In genomic region chr2:151766421-151767153, GRCh38 we compare ENCODE assay signal across 8 cellular contexts. TPM values are rescaled to one million over a fixed set of nuclear protein-coding genes. Genes with fewer than 3 reads are reported as not detected.
DNase-seq lines count a peak whose midpoint lies in the region; ATAC-seq and TF ChIP-seq lines count a peak whose summit lies in the region.

No MANE protein-coding gene starts in this region.

- no peak overlapping the region for H3K4me3 Mint-ChIP-seq in activated T-cell treated with anti-CD3 and anti-CD28 coated beads, Interleukin-2, amount 50 U/mL, for 4 hours

- H3K27ac ChIP-seq in thymus (ENCODE audit: low read depth) (peak overlapping the region; percentile 2), MM.1S (ENCODE audit: low read length) (no peak overlapping the region)

- peak; percentile 32 for DNase-seq in stimulated activated CD4-positive, alpha-beta T cell treated with anti-CD3 and anti-CD28 coated beads, Interleukin-15, amount 100 ng/mL, for 24 hours
- no peak for DNase-seq in stimulated activated CD4-positive, alpha-beta T cell treated with anti-CD3 and anti-CD28 coated beads, Interleukin-4, amount 100 ng/mL, for 4 hours
- no peak for DNase-seq in activated T-cell treated with anti-CD3 and anti-CD28 coated beads, Interleukin-2, amount 50 U/mL, for 4 hours
- DNase-seq in DMS 273 treated with DMSO at 0.1 percent for 48 hours (lab: John Stamatoyannopoulos, UW) (no peak), HuH-7.5 (ENCODE audit: low spot score) (no peak), MM.1S (no peak)

- no peaks in the 10 kb centered on the region for H3K9me2 ChIP-seq in MM.1S (replicated peaks; ENCODE audit: insufficient read depth, low read length)

- no peak overlapping the region for H3K4me2 ChIP-seq in MM.1S (ENCODE audit: low read depth, low read length)

- H3K27me3 ChIP-seq in thymus (ENCODE audit: control insufficient read depth, insufficient read depth), result no peaks in the 10 kb centered on the region
- no peaks in the 10 kb centered on the region for H3K27me3 ChIP-seq in MM.1S (replicated peaks; ENCODE audit: insufficient read depth, low read length)

- no peaks in the 10 kb centered on the region for H4K20me1 ChIP-seq in MM.1S (ENCODE audit: insufficient read depth, low read length)

- H3K9me3 ChIP-seq in thymus (ENCODE audit: control insufficient read depth) (no peaks in the 10 kb centered on the region), MM.1S (replicated peaks; ENCODE audit: insufficient read depth, low read length) (no peaks in the 10 kb centered on the region)

- H3K36me3 ChIP-seq in thymus (ENCODE audit: control insufficient read depth, insufficient read depth) (no peaks in the 10 kb centered on the region), MM.1S (replicated peaks; ENCODE audit: insufficient read depth, low read length) (no peaks in the 10 kb centered on the region)

- no peak overlapping the region for H3K9ac ChIP-seq in MM.1S (ENCODE audit: low read length)

- H3K4me3 ChIP-seq in thymus (ENCODE audit: low read length) (no peak overlapping the region), MM.1S (ENCODE audit: low read length) (no peak overlapping the region)

- WGBS in thymus, result 92% methylated on average over 4 of the region's 4 CpGs

- H3K27me3 Mint-ChIP-seq in activated T-cell treated with anti-CD3 and anti-CD28 coated beads, Interleukin-2, amount 50 U/mL, for 4 hours (ENCODE audit: low read depth), result no peaks in the 10 kb centered on the region

- no peak for TF ChIP-seq CTCF in MM.1S (IDR thresholded peaks at IDR 0.05; ENCODE audit: low read length)

- H3K79me2 ChIP-seq in MM.1S (ENCODE audit: low read length), result no peaks in the 10 kb centered on the region

- ATAC-seq in HG02973 (IDR thresholded peaks at IDR 0.05; ENCODE audit: unreplicated experiment), result peak; percentile 65
- ATAC-seq in activated T-cell treated with anti-CD3 and anti-CD28 coated beads, Interleukin-2, amount 50 U/mL, for 4 hours, result peak; percentile 80 to 87

- no peak overlapping the region for H2AFZ ChIP-seq in MM.1S (ENCODE audit: low read length)

- peaks cover 27% of the 10 kb centered on the region for H3K4me1 Mint-ChIP-seq in activated T-cell treated with anti-CD3 and anti-CD28 coated beads, Interleukin-2, amount 50 U/mL, for 4 hours (ENCODE audit: low read depth)

- peaks cover 8% of the 10 kb centered on the region for H3K36me3 Mint-ChIP-seq in activated T-cell treated with anti-CD3 and anti-CD28 coated beads, Interleukin-2, amount 50 U/mL, for 4 hours (ENCODE audit: insufficient read depth)

- H3K9me3 Mint-ChIP-seq in activated T-cell treated with anti-CD3 and anti-CD28 coated beads, Interleukin-2, amount 50 U/mL, for 4 hours, result peaks cover 7% of the 10 kb centered on the region

- H3K4me1 ChIP-seq in thymus (ENCODE audit: control insufficient read depth, insufficient read depth, low read length) (no peaks in the 10 kb centered on the region), MM.1S (ENCODE audit: low read length) (peaks cover 10% of the 10 kb centered on the region)

- peaks cover 5% of the 10 kb centered on the region; the same call in 1 of the 2 replicates for H3F3A ChIP-seq in MM.1S (ENCODE audit: insufficient read depth, low read length)

RNA-seq across cellular contexts. Expression of gene NEB, which starts 32.3 kb away (rescaled TPM):
- under 1 TPM; 0.25 to 0.50 (median 0.46) TPM for total RNA-seq in activated T-cell treated with anti-CD3 and anti-CD28 coated beads, Interleukin-2, amount 50 U/mL, for 4 hours
- polyA plus RNA-seq in thymus, result 4.3 TPM
